In genomic region chr7:87116315-87116714, GRCh38 we compare ENCODE assay signal across 16 cellular contexts.
"Had no signal": no experiment of that assay in that cellular context is flagged by ENCODE, and none has a peak within 500 bp of the region (broad histone marks: within the 10 kb centered on the region; RNA-seq: fewer than 3 reads in every experiment).

No MANE protein-coding gene starts in this region.

- H3K36me3 ChIP-seq: cardiac muscle cell, gastrocnemius medialis, heart left ventricle, right atrium auricular region, transverse colon had no signal

- H3K27ac Mint-ChIP-seq: activated naive CD4-positive, alpha-beta T cell treated with anti-CD3 and anti-CD28 coated beads, Interleukin-2, amount 10 ng/mL, durations not matched to agents 7 days and 5 days; endodermal cell; nephron progenitor cell had no signal

- H3K4me3 ChIP-seq: cardiac muscle cell, dorsolateral prefrontal cortex, gastrocnemius medialis, heart left ventricle, right atrium auricular region, skin epidermis, transverse colon had no signal

- H3K9me3 ChIP-seq: gastrocnemius medialis, right atrium auricular region, transverse colon had no signal

- H3K27me3 ChIP-seq: dorsolateral prefrontal cortex, gastrocnemius medialis, heart left ventricle, right atrium auricular region, transverse colon had no signal

- ATAC-seq: gastrocnemius medialis, heart left ventricle had no signal

- H3K4me1 Mint-ChIP-seq: activated naive CD4-positive, alpha-beta T cell treated with anti-CD3 and anti-CD28 coated beads, Interleukin-2, amount 10 ng/mL, durations not matched to agents 7 days and 5 days; nephron progenitor cell had no signal

- DNase-seq: activated naive CD4-positive, alpha-beta T cell treated with anti-CD3 and anti-CD28 coated beads, Interleukin-2, amount 10 ng/mL, durations not matched to agents 7 days and 5 days; activated T-cell treated with anti-CD3 and anti-CD28 coated beads for 4 hours; dorsolateral prefrontal cortex; endodermal cell; gastrocnemius medialis; heart left ventricle; nephron progenitor cell; occipital lobe; stimulated activated CD4-positive, alpha-beta T cell treated with anti-CD3 and anti-CD28 coated beads, Interleukin-15, amount 100 ng/mL, for 24 hours; stimulated activated CD4-positive, alpha-beta T cell treated with anti-CD3 and anti-CD28 coated beads, Interleukin-4, amount 100 ng/mL, for 1 hour; stimulated activated naive CD4-positive, alpha-beta T cell; T-helper 9 cell; transverse colon had no signal

- H3K36me3 Mint-ChIP-seq: activated naive CD4-positive, alpha-beta T cell treated with anti-CD3 and anti-CD28 coated beads, Interleukin-2, amount 10 ng/mL, durations not matched to agents 7 days and 5 days had no signal

- H3K4me1 ChIP-seq: gastrocnemius medialis, heart left ventricle, right atrium auricular region, transverse colon had no signal

- H3K27ac ChIP-seq: cardiac muscle cell, dorsolateral prefrontal cortex, gastrocnemius medialis, heart left ventricle, right atrium auricular region, skin epidermis, transverse colon had no signal

- H3K4me3 Mint-ChIP-seq: activated naive CD4-positive, alpha-beta T cell treated with anti-CD3 and anti-CD28 coated beads, Interleukin-2, amount 10 ng/mL, durations not matched to agents 7 days and 5 days; endodermal cell; nephron progenitor cell had no signal
